In genomic region chr3:195186041-195186709, GRCh38 we compare ENCODE assay signal across 14 cellular contexts.
DNase-seq lines count a peak whose midpoint lies in the region; TF ChIP-seq lines count a peak whose summit lies in the region.
"Had no signal": no experiment of that assay in that cellular context is flagged by ENCODE, and none has a peak within 500 bp of the region (broad histone marks: within the 10 kb centered on the region; RNA-seq: fewer than 3 reads in every experiment).

No MANE protein-coding gene starts in this region.

- no peak overlapping the region for H3K4me2 ChIP-seq in trophoblast cell (ENCODE audit: low read length)

- peaks cover 8% of the 10 kb centered on the region for H3K79me1 ChIP-seq in trophoblast cell (ENCODE audit: low read length)

- H3K4me3 Mint-ChIP-seq in Calu3 (ENCODE audit: low read depth, unreplicated experiment) (peak overlapping the region; percentile 4), IgD-negative memory B cell (peak overlapping the region in 1 of 4 donors; percentile 53)

- H3K27ac Mint-ChIP-seq in Calu3 (ENCODE audit: unreplicated experiment) (peak overlapping the region; percentile 24), IgD-negative memory B cell (peak overlapping the region in 2 of 3 donors; percentile 2 to 27)

- H4K8ac ChIP-seq in trophoblast cell (ENCODE audit: low read depth, low read length) = no peak overlapping the region

- DNase-seq in Calu3 (no peak), breast epithelium (ENCODE audit: low spot score in 2 of 2) (no peak), trophoblast cell (no peak), NCI-H2081 (lab: John Stamatoyannopoulos, UW) (no peak), islet precursor cell (no peak), head of caudate nucleus (no peak)
- DNase-seq: activated CD4-positive, CD25-positive, alpha-beta regulatory T cell treated with anti-CD3 and anti-CD28 coated beads, Interleukin-2, amount 50 U/mL, for 72 hours; Caco-2; effector memory CD4-positive, alpha-beta T cell; left ventricle myocardium superior; NCI-H146; stimulated activated CD4-positive, alpha-beta T cell treated with anti-CD3 and anti-CD28 coated beads, Interleukin-2, amount 100 ng/mL, for 48 hours had no signal

- no peak overlapping the region for H4K12ac ChIP-seq in trophoblast cell (ENCODE audit: low read depth, low read length)

- TF ChIP-seq POLR2A in breast epithelium (IDR thresholded peaks at IDR 0.05) = no peak

- no peak overlapping the region for H3K4ac ChIP-seq in trophoblast cell (ENCODE audit: low read depth, low read length)

- H3K27ac ChIP-seq in breast epithelium = peak overlapping the region; percentile 35 to 40
- no peak overlapping the region for H3K27ac ChIP-seq in trophoblast cell (ENCODE audit: low read depth, low read length)
- H3K27ac ChIP-seq: parathyroid adenoma had no signal

- no peak overlapping the region for H2BK5ac ChIP-seq in trophoblast cell (ENCODE audit: low read depth, low read length, poor library complexity)

- intact Hi-C loops in Calu3 (cut with micrococcal nuclease; ENCODE audit: unreplicated experiment) = no loop called here
- intact Hi-C loops in breast epithelium (cut with DNase I; ENCODE audit: low total_unique reads) = no loop called here
- intact Hi-C loops in head of caudate nucleus (cut with DNase I) = no loop called here

- H3K9me3 Mint-ChIP-seq in Calu3 (ENCODE audit: low read depth, unreplicated experiment) (no peaks in the 10 kb centered on the region), IgD-negative memory B cell (peaks cover 0 to 3% (median 0%) of the 10 kb centered on the region in 3 donors)

- no peak overlapping the region for H2AK5ac ChIP-seq in trophoblast cell (ENCODE audit: low read length)

- H3K79me2 ChIP-seq in trophoblast cell (ENCODE audit: control insufficient read depth, insufficient read depth, low read length, poor library complexity) = no peaks in the 10 kb centered on the region

- TF ChIP-seq CTCF in Calu3 (IDR thresholded peaks at IDR 0.05; ENCODE audit: unreplicated experiment) = no peak
- no peak for TF ChIP-seq CTCF in breast epithelium (IDR thresholded peaks at IDR 0.05)

- H3K36me3 ChIP-seq in breast epithelium (no peaks in the 10 kb centered on the region), trophoblast cell (ENCODE audit: control insufficient read depth in 1 of 2, insufficient read depth in 2 of 2, low read length in 2 of 2) (no peaks in the 10 kb centered on the region)

- WGBS in trophoblast cell (ENCODE audit: extremely low coverage, insufficient coverage, insufficient read length) = no CpG with 5 or more reads among the region's 9 CpGs

- H3K4me1 Mint-ChIP-seq in Calu3 (ENCODE audit: low read depth, unreplicated experiment) (peaks cover 23% of the 10 kb centered on the region), IgD-negative memory B cell (peaks cover 18 to 25% (median 23%) of the 10 kb centered on the region in 3 donors)

- H3K27me3 ChIP-seq in breast epithelium = no peaks in the 10 kb centered on the region
- H3K27me3 ChIP-seq in trophoblast cell (ENCODE audit: insufficient read depth, low read length) = no peaks in the 10 kb centered on the region

- no peak overlapping the region for H3K23ac ChIP-seq in trophoblast cell (ENCODE audit: low read length)

- H3K4me1 ChIP-seq in breast epithelium (peaks cover 0 to 4% of the 10 kb centered on the region in 2 donors), trophoblast cell (ENCODE audit: control insufficient read depth in 1 of 2, insufficient read depth in 2 of 2, low read length in 2 of 2) (peaks cover 10 to 19% of the 10 kb centered on the region in 2 experiments)
- H3K4me1 ChIP-seq: Caco-2 had no signal

- peak overlapping the region; percentile 35 for H3K14ac ChIP-seq in trophoblast cell (ENCODE audit: low read length)

- H3K9me3 ChIP-seq in breast epithelium = peaks cover 0 to 4% of the 10 kb centered on the region in 2 donors
- H3K9me3 ChIP-seq in trophoblast cell (ENCODE audit: insufficient read depth, low read depth, low read length) = no peaks in the 10 kb centered on the region

- no peak overlapping the region for H3K18ac ChIP-seq in trophoblast cell (ENCODE audit: low read length)

- CTCF ChIA-PET in Calu3 (lab: Charles Lee) = interaction anchor here (0.6 to 1.0 kb wide), 6 partner anchors 13 to 219 kb away, joined by 3 to 5 read pairs (median 4); no protein-coding TSS in a partner anchor

- H3K36me3 Mint-ChIP-seq in Calu3 (ENCODE audit: insufficient read depth, unreplicated experiment) = no peaks in the 10 kb centered on the region
- H3K36me3 Mint-ChIP-seq in IgD-negative memory B cell = peaks cover 3% of the 10 kb centered on the region

- peak overlapping the region; percentile 72 for H2BK12ac ChIP-seq in trophoblast cell (ENCODE audit: low read length)

- no peak overlapping the region for H3K4me3 ChIP-seq in breast epithelium
- H3K4me3 ChIP-seq in trophoblast cell (ENCODE audit: low read depth, low read length) = no peak overlapping the region

- no peak overlapping the region for H2AFZ ChIP-seq in trophoblast cell (ENCODE audit: insufficient read depth, low read length, poor library complexity)
- H2AFZ ChIP-seq: parathyroid adenoma had no signal

- no TSS peak for BruUV-seq in Calu3 (replicated peaks; lab: Mats Ljungman, UMichigan)

- no peaks in the 10 kb centered on the region for H3K27me3 Mint-ChIP-seq in Calu3 (ENCODE audit: unreplicated experiment)
- H3K27me3 Mint-ChIP-seq in IgD-negative memory B cell = no peaks in the 10 kb centered on the region

- no peak overlapping the region for H3K9ac ChIP-seq in trophoblast cell (ENCODE audit: low read length)
- H3K9ac ChIP-seq: parathyroid adenoma had no signal

- H2BK120ac ChIP-seq in trophoblast cell (ENCODE audit: insufficient read depth, low read length, poor library complexity) = peak overlapping the region; percentile 46

- H4K91ac ChIP-seq in trophoblast cell (ENCODE audit: low read depth, low read length) = peak overlapping the region; percentile 50
